Comparison of ENCODE assay signal across 8 cellular contexts in the genomic region with DNA sequence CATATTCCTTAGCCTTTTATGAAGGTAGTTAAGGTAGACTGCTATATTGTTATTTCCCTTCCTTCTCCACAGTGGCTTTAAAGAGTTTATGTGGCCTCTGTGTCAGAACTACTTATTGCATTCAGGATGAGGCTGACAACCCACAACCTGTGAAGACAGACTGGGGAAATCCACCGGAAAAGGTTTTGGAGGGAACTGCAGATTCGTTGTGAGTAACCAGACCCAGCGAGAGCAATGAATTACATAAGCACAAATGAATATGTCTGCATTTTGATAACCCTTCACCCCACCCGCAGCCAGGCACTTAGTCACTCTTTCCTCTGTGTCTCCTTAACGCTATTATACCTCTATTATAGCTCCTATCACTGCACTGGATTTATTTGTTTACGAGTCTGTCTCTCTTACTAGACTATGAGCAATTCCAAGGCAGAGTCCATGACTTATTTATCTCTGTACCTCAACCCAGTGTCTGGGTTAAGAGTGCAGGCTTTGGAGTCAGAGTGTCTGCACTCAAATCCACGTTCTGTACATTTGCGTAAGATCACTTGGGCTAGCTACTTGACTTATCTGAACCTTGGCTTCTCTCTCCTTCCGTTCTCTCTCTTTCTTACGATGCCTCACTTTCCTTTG. TPM values are rescaled to one million over a fixed set of nuclear protein-coding genes. Genes with fewer than 3 reads are reported as not detected.
DNase-seq lines count a peak whose midpoint lies in the region; ATAC-seq and FAIRE-seq lines count a peak whose summit lies in the region.

No MANE protein-coding gene starts in this region.

- H3K36me3 ChIP-seq in adipocyte (ENCODE audit: control insufficient read depth, insufficient read depth, low read length, severe bottlenecking) (no peaks in the 10 kb centered on the region), trophoblast cell (ENCODE audit: control insufficient read depth in 1 of 2, insufficient read depth in 2 of 2, low read length in 2 of 2) (no peaks in the 10 kb centered on the region)

- no peak overlapping the region for H3K23ac ChIP-seq in trophoblast cell (ENCODE audit: low read length)

- H3K14ac ChIP-seq in trophoblast cell (ENCODE audit: low read length): no peak overlapping the region

- H3K4me2 ChIP-seq in trophoblast cell (ENCODE audit: low read length): no peak overlapping the region

- H3K4ac ChIP-seq in trophoblast cell (ENCODE audit: low read depth, low read length): no peak overlapping the region

- H3K18ac ChIP-seq in trophoblast cell (ENCODE audit: low read length): no peak overlapping the region

- no peaks in the 10 kb centered on the region for H3K27me3 Mint-ChIP-seq in T-helper 1 cell treated with Interleukin-12 subunit alpha and Interleukin-12 subunit beta and Interleukin-4 antibody, amounts not matched to agents 30 μg/mL and 1 μg/mL, for 36 hours (ENCODE audit: low read depth)

- no peak overlapping the region for H2BK120ac ChIP-seq in trophoblast cell (ENCODE audit: insufficient read depth, low read length, poor library complexity)

- ATAC-seq in HG03175 (IDR thresholded peaks at IDR 0.05; ENCODE audit: unreplicated experiment): peak; percentile 36

- H3K27me3 ChIP-seq in adipocyte (replicated peaks; ENCODE audit: control insufficient read depth, insufficient read depth, low read length) (no peaks in the 10 kb centered on the region), trophoblast cell (ENCODE audit: insufficient read depth, low read length) (no peaks in the 10 kb centered on the region)

- H3K4me3 Mint-ChIP-seq in T-helper 1 cell treated with Interleukin-12 subunit alpha and Interleukin-12 subunit beta and Interleukin-4 antibody, amounts not matched to agents 30 μg/mL and 1 μg/mL, for 36 hours: peak overlapping the region; percentile 61

- H3K4me1 Mint-ChIP-seq in T-helper 1 cell treated with Interleukin-12 subunit alpha and Interleukin-12 subunit beta and Interleukin-4 antibody, amounts not matched to agents 30 μg/mL and 1 μg/mL, for 36 hours (ENCODE audit: low read depth): peaks cover 42% of the 10 kb centered on the region

- no peak overlapping the region for H2BK12ac ChIP-seq in trophoblast cell (ENCODE audit: low read length)

- H4K91ac ChIP-seq in trophoblast cell (ENCODE audit: low read depth, low read length): no peak overlapping the region

- peak; percentile 81 for FAIRE-seq in GM18507 (lab: Jason Lieb, UNC)

- no peak overlapping the region for H4K8ac ChIP-seq in trophoblast cell (ENCODE audit: low read depth, low read length)

- DNase-seq in GM18507 (ENCODE audit: extremely low spot score, insufficient read length, low read depth) (no peak), adipocyte (ENCODE audit: low read depth) (peak; percentile 42), trophoblast cell (peak; percentile 28 to 38), NCI-H2029 treated with DMSO at 0.1 percent for 48 hours (lab: John Stamatoyannopoulos, UW) (no peak), NCI-H146 treated with DMSO at 0.1 percent for 48 hours (lab: John Stamatoyannopoulos, UW; ENCODE audit: unreplicated experiment) (no peak), NCI-H1048 (lab: John Stamatoyannopoulos, UW) (no peak)

- H3K4me1 ChIP-seq in adipocyte (ENCODE audit: control insufficient read depth, insufficient read depth, low read length): peaks cover 24% of the 10 kb centered on the region
- no peaks in the 10 kb centered on the region for H3K4me1 ChIP-seq in trophoblast cell (ENCODE audit: control insufficient read depth in 1 of 2, insufficient read depth in 2 of 2, low read length in 2 of 2)

- no peaks in the 10 kb centered on the region for H3K79me1 ChIP-seq in trophoblast cell (ENCODE audit: low read length)

- no CpG with 5 or more reads among the region's 10 CpGs for WGBS in trophoblast cell (ENCODE audit: extremely low coverage, insufficient coverage, insufficient read length)

- no peaks in the 10 kb centered on the region for H3K9me3 Mint-ChIP-seq in T-helper 1 cell treated with Interleukin-12 subunit alpha and Interleukin-12 subunit beta and Interleukin-4 antibody, amounts not matched to agents 30 μg/mL and 1 μg/mL, for 36 hours

- no peak overlapping the region for H3K9ac ChIP-seq in adipocyte (ENCODE audit: low read length)
- H3K9ac ChIP-seq in trophoblast cell (ENCODE audit: low read length): no peak overlapping the region

- H2AK5ac ChIP-seq in trophoblast cell (ENCODE audit: low read length): no peak overlapping the region

- H3K4me3 ChIP-seq in adipocyte (ENCODE audit: low read length) (no peak overlapping the region), trophoblast cell (ENCODE audit: low read depth, low read length) (no peak overlapping the region)

- H2AFZ ChIP-seq in trophoblast cell (ENCODE audit: insufficient read depth, low read length, poor library complexity): no peak overlapping the region

- peaks cover 3% of the 10 kb centered on the region for H3K36me3 Mint-ChIP-seq in T-helper 1 cell treated with Interleukin-12 subunit alpha and Interleukin-12 subunit beta and Interleukin-4 antibody, amounts not matched to agents 30 μg/mL and 1 μg/mL, for 36 hours (ENCODE audit: low read depth)

- H3K27ac ChIP-seq in trophoblast cell (ENCODE audit: low read depth, low read length): no peak overlapping the region

- H3K27ac Mint-ChIP-seq in T-helper 1 cell treated with Interleukin-12 subunit alpha and Interleukin-12 subunit beta and Interleukin-4 antibody, amounts not matched to agents 30 μg/mL and 1 μg/mL, for 36 hours: peak overlapping the region; percentile 94

- no peaks in the 10 kb centered on the region for H3K79me2 ChIP-seq in trophoblast cell (ENCODE audit: control insufficient read depth, insufficient read depth, low read length, poor library complexity)

- no peak overlapping the region for H4K12ac ChIP-seq in trophoblast cell (ENCODE audit: low read depth, low read length)

- H3K9me3 ChIP-seq in adipocyte (ENCODE audit: control insufficient read depth, low read length) (no peaks in the 10 kb centered on the region), trophoblast cell (ENCODE audit: insufficient read depth, low read depth, low read length) (no peaks in the 10 kb centered on the region)

- H2BK5ac ChIP-seq in trophoblast cell (ENCODE audit: low read depth, low read length, poor library complexity): no peak overlapping the region

RNA-seq across cellular contexts. Expression of a gene that starts 19.2 kb away (rescaled TPM):
- 0.21 and 0.23 TPM in 2 replicates for polyA plus RNA-seq in trophoblast cell (2013)

RNA-seq across cellular contexts. Expression of a gene that starts 19.5 kb away (rescaled TPM):
- polyA plus RNA-seq in trophoblast cell (2013): 53.5 and 56.6 TPM in 2 replicates

Comparison
In these comparisons a context has a peak if more than half of its experiments do, and no peak if none do; other contexts are left out.
1. DNase-seq: peak in adipocyte (single experiment) and trophoblast cell (2 of 2); none in GM18507 (single experiment), NCI-H2029 treated with DMSO at 0.1 percent for 48 hours (single experiment), NCI-H146 treated with DMSO at 0.1 percent for 48 hours (single experiment) and NCI-H1048 (single experiment).